ENCODE assay signal across 25 cellular contexts in genomic region chr6:163262080-163262479, GRCh38.
"Had no signal": no experiment of that assay in that cellular context is flagged by ENCODE, and none has a peak within 500 bp of the region (broad histone marks: within the 10 kb centered on the region; RNA-seq: fewer than 3 reads in every experiment).

No MANE protein-coding gene starts in this region.

- H3K9me3 ChIP-seq: breast epithelium, colonic mucosa, transverse colon had no signal

- H3K9me3 Mint-ChIP-seq: activated CD4-positive, alpha-beta memory T cell treated with anti-CD3 and anti-CD28 coated beads for 36 hours; activated CD4-positive, alpha-beta T cell treated with anti-CD3 and anti-CD28 coated beads, Interleukin-2, amount 10 ng/mL, durations not matched to agents 24 days and 14 days; activated naive CD4-positive, alpha-beta T cell treated with anti-CD3 and anti-CD28 coated beads, Interleukin-2, amount 10 ng/mL, durations not matched to agents 7 days and 5 days; activated naive CD8-positive, alpha-beta T cell treated with anti-CD3 and anti-CD28 coated beads, Interleukin-2, amount 10 ng/mL, durations not matched to agents 7 days and 5 days; activated T-helper 1 cell treated with anti-CD3 and anti-CD28 coated beads, Interleukin-12 subunit alpha, Interleukin-12 subunit beta, Interleukin-2, Interleukin-4 antibody, amounts not matched to agents 30 ng/mL and 10 ng/mL and 1 ng/mL, durations not matched to agents 14 hours and 24 hours and 36 hours; central memory CD8-positive, alpha-beta T cell; memory B cell; natural killer cell had no signal

- DNase-seq: activated CD4-positive, alpha-beta memory T cell treated with anti-CD3 and anti-CD28 coated beads for 36 hours; activated CD8-positive, alpha-beta memory T cell treated with anti-CD3 and anti-CD28 coated beads, Interleukin-2, amount 50 U/mL, for 4 hours; activated effector memory CD4-positive, alpha-beta T cell treated with anti-CD3 and anti-CD28 coated beads, Interleukin-2, amount 50 U/mL, for 16 hours; activated naive CD4-positive, alpha-beta T cell treated with anti-CD3 and anti-CD28 coated beads, Interleukin-2, amount 10 ng/mL, durations not matched to agents 7 days and 5 days; activated naive CD8-positive, alpha-beta T cell treated with anti-CD3 and anti-CD28 coated beads, Interleukin-2, amount 10 ng/mL, durations not matched to agents 7 days and 5 days; activated T-cell treated with anti-CD3 and anti-CD28 coated beads, Interleukin-2, amount 50 U/mL, for 1 hour; colonic mucosa; effector memory CD4-positive, alpha-beta T cell; islet precursor cell; left colon; midbrain; natural killer cell; right lobe of liver; stimulated activated CD4-positive, alpha-beta T cell treated with anti-CD3 and anti-CD28 coated beads, Interleukin-2, amount 100 ng/mL, for 48 hours; stimulated activated naive CD4-positive, alpha-beta T cell treated with Interleukin-2 at 50 U/mL for 16 hours; T-helper 1 cell; transverse colon had no signal

- H3K27ac ChIP-seq: breast epithelium, colonic mucosa, right lobe of liver, transverse colon, VCaP had no signal

- H3K36me3 Mint-ChIP-seq: activated CD4-positive, alpha-beta memory T cell treated with anti-CD3 and anti-CD28 coated beads for 36 hours; activated naive CD4-positive, alpha-beta T cell treated with anti-CD3 and anti-CD28 coated beads, Interleukin-2, amount 10 ng/mL, durations not matched to agents 7 days and 5 days; activated naive CD8-positive, alpha-beta T cell treated with anti-CD3 and anti-CD28 coated beads, Interleukin-2, amount 10 ng/mL, durations not matched to agents 7 days and 5 days; memory B cell; natural killer cell had no signal

- H3K4me1 Mint-ChIP-seq: activated CD4-positive, alpha-beta T cell treated with anti-CD3 and anti-CD28 coated beads, Interleukin-2, amount 10 ng/mL, durations not matched to agents 24 days and 14 days had no signal

- H3K27ac Mint-ChIP-seq: activated CD4-positive, alpha-beta memory T cell treated with anti-CD3 and anti-CD28 coated beads for 36 hours; activated CD4-positive, alpha-beta T cell treated with anti-CD3 and anti-CD28 coated beads, Interleukin-2, amount 10 ng/mL, durations not matched to agents 24 days and 14 days; activated naive CD4-positive, alpha-beta T cell treated with anti-CD3 and anti-CD28 coated beads, Interleukin-2, amount 10 ng/mL, durations not matched to agents 7 days and 5 days; activated naive CD8-positive, alpha-beta T cell treated with anti-CD3 and anti-CD28 coated beads, Interleukin-2, amount 10 ng/mL, durations not matched to agents 7 days and 5 days; activated T-helper 1 cell treated with anti-CD3 and anti-CD28 coated beads, Interleukin-12 subunit alpha, Interleukin-12 subunit beta, Interleukin-2, Interleukin-4 antibody, amounts not matched to agents 30 ng/mL and 10 ng/mL and 1 ng/mL, durations not matched to agents 14 hours and 24 hours and 36 hours; memory B cell; natural killer cell; progenitor cell of endocrine pancreas had no signal

- H3K4me1 ChIP-seq: breast epithelium, colonic mucosa had no signal

- H3K4me3 Mint-ChIP-seq: activated CD4-positive, alpha-beta memory T cell treated with anti-CD3 and anti-CD28 coated beads for 36 hours; activated CD4-positive, alpha-beta T cell treated with anti-CD3 and anti-CD28 coated beads, Interleukin-2, amount 10 ng/mL, durations not matched to agents 24 days and 14 days; activated naive CD4-positive, alpha-beta T cell treated with anti-CD3 and anti-CD28 coated beads, Interleukin-2, amount 10 ng/mL, durations not matched to agents 7 days and 5 days; activated naive CD8-positive, alpha-beta T cell treated with anti-CD3 and anti-CD28 coated beads, Interleukin-2, amount 10 ng/mL, durations not matched to agents 7 days and 5 days; activated T-helper 1 cell treated with anti-CD3 and anti-CD28 coated beads, Interleukin-12 subunit alpha, Interleukin-12 subunit beta, Interleukin-2, Interleukin-4 antibody, amounts not matched to agents 30 ng/mL and 10 ng/mL and 1 ng/mL, durations not matched to agents 14 hours and 24 hours and 36 hours; central memory CD8-positive, alpha-beta T cell; memory B cell; natural killer cell had no signal

- H3K36me3 ChIP-seq: breast epithelium, colonic mucosa, right lobe of liver, transverse colon had no signal

- ATAC-seq: activated CD4-positive, CD25-positive, alpha-beta regulatory T cell treated with anti-CD3 and anti-CD28 coated beads, Interleukin-2, amount 50 U/mL, for 24 hours; left colon; natural killer cell; right lobe of liver had no signal

- H3K27me3 Mint-ChIP-seq: activated CD4-positive, alpha-beta T cell treated with anti-CD3 and anti-CD28 coated beads, Interleukin-2, amount 10 ng/mL, durations not matched to agents 24 days and 14 days had no signal

- H3K27me3 ChIP-seq: breast epithelium, colonic mucosa, right lobe of liver, transverse colon had no signal

- H3K4me3 ChIP-seq: breast epithelium, colonic mucosa, right lobe of liver, transverse colon had no signal
